In genomic region chr14:73549889-73550524, GRCh38 we compare ENCODE assay signal across 1 cellular context.
TF ChIP-seq lines count a peak whose summit lies in the region.

No MANE protein-coding gene starts in this region.

TF ChIP-seq in liver, 16 proteins besides CTCF, POLR2A, EP300 and RAD21:
- TF ChIP-seq, protein P1, sequence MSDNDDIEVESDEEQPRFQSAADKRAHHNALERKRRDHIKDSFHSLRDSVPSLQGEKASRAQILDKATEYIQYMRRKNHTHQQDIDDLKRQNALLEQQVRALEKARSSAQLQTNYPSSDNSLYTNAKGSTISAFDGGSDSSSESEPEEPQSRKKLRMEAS (IDR thresholded peaks at IDR 0.05) = peak; percentile 19
- TF ChIP-seq JUND (IDR thresholded peaks at IDR 0.05) (peak in 1 of 2 donors; percentile 65), SP1 (IDR thresholded peaks at IDR 0.05) (peak; percentile 36), YY1 (IDR thresholded peaks at IDR 0.05) (peak; percentile 33), HNF4G (IDR thresholded peaks at IDR 0.05) (peak; percentile 43), RXRA (IDR thresholded peaks at IDR 0.05) (peak; percentile 35 to 77), HNF4A (conservative IDR thresholded peaks at IDR 0.05) (peak; percentile 79 to 80), ZBTB33 (IDR thresholded peaks at IDR 0.05) (peak; percentile 19)
- TF ChIP-seq, protein P2, sequence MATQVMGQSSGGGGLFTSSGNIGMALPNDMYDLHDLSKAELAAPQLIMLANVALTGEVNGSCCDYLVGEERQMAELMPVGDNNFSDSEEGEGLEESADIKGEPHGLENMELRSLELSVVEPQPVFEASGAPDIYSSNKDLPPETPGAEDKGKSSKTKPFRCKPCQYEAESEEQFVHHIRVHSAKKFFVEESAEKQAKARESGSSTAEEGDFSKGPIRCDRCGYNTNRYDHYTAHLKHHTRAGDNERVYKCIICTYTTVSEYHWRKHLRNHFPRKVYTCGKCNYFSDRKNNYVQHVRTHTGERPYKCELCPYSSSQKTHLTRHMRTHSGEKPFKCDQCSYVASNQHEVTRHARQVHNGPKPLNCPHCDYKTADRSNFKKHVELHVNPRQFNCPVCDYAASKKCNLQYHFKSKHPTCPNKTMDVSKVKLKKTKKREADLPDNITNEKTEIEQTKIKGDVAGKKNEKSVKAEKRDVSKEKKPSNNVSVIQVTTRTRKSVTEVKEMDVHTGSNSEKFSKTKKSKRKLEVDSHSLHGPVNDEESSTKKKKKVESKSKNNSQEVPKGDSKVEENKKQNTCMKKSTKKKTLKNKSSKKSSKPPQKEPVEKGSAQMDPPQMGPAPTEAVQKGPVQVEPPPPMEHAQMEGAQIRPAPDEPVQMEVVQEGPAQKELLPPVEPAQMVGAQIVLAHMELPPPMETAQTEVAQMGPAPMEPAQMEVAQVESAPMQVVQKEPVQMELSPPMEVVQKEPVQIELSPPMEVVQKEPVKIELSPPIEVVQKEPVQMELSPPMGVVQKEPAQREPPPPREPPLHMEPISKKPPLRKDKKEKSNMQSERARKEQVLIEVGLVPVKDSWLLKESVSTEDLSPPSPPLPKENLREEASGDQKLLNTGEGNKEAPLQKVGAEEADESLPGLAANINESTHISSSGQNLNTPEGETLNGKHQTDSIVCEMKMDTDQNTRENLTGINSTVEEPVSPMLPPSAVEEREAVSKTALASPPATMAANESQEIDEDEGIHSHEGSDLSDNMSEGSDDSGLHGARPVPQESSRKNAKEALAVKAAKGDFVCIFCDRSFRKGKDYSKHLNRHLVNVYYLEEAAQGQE (IDR thresholded peaks at IDR 0.05) = peak; percentile 15
